6 cellular contexts compared by ENCODE assay signal in genomic region chr2:44480068-44480467, GRCh38.
"Had no signal": no experiment of that assay in that cellular context is flagged by ENCODE, and none has a peak within 500 bp of the region (broad histone marks: within the 10 kb centered on the region; RNA-seq: fewer than 3 reads in every experiment).

No MANE protein-coding gene starts in this region.

- H3K36me3 ChIP-seq: lower lobe of right lung, ovary, thyroid gland, vagina had no signal

- H3K4me3 ChIP-seq: lower lobe of right lung, ovary, thyroid gland, vagina had no signal

- H3K27ac ChIP-seq: lower lobe of right lung, ovary, thyroid gland, vagina had no signal

- H3K4me1 ChIP-seq: lower lobe of right lung, thyroid gland, vagina had no signal

- DNase-seq: activated effector memory CD4-positive, alpha-beta T cell treated with Interleukin-2 at 50 U/mL for 16 hours; cortex of kidney; lower lobe of right lung had no signal

- H3K27me3 ChIP-seq: ovary, thyroid gland, vagina had no signal

- H3K9me3 ChIP-seq: lower lobe of right lung, ovary, thyroid gland, vagina had no signal
